In genomic region chr19:57656346-57656745, GRCh38 we compare ENCODE assay signal across 34 cellular contexts. TPM values are rescaled to one million over a fixed set of nuclear protein-coding genes. Genes with fewer than 3 reads are reported as not detected.
"Had no signal": no experiment of that assay in that cellular context is flagged by ENCODE, and none has a peak within 500 bp of the region (broad histone marks: within the 10 kb centered on the region; RNA-seq: fewer than 3 reads in every experiment).

No MANE protein-coding gene starts in this region.

- H3K36me3 ChIP-seq: gastroesophageal sphincter, heart left ventricle, sigmoid colon, stomach, tibial artery, upper lobe of left lung had no signal

- FAIRE-seq: kidney, urothelium cell line had no signal

- H3K27ac ChIP-seq: coronary artery, foreskin keratinocyte, gastroesophageal sphincter, heart left ventricle, psoas muscle, sigmoid colon, tibial artery, upper lobe of left lung had no signal

- H3K36me3 Mint-ChIP-seq: mesothelial cell of epicardium; stimulated activated effector memory CD8-positive, alpha-beta T cell treated with anti-CD3 and anti-CD28 coated beads, Interleukin-12 subunit alpha, Interleukin-12 subunit beta, amount 100 ng/mL, for 72 hours had no signal

- H3K4me3 ChIP-seq: coronary artery, gastroesophageal sphincter, heart left ventricle, hepatocyte, lung, mucosa of descending colon, psoas muscle, sigmoid colon, stomach, tibial artery, upper lobe of left lung had no signal

- H3K27me3 ChIP-seq: gastroesophageal sphincter, heart left ventricle, tibial artery, upper lobe of left lung had no signal

- H2AFZ ChIP-seq: hepatocyte had no signal

- H3K4me1 ChIP-seq: gastroesophageal sphincter, psoas muscle, sigmoid colon, stomach, tibial artery, upper lobe of left lung had no signal

- H3K79me2 ChIP-seq: hepatocyte had no signal

- ATAC-seq: foreskin keratinocyte; gastroesophageal sphincter; heart left ventricle; left lobe of liver; mucosa of descending colon; natural killer cell treated with Interleukin-12 subunit alpha and Interleukin-12 subunit beta and Interleukin-15 and Interleukin-18, amount 100 ng/mL, for 72 hours; psoas muscle; right cardiac atrium; stimulated activated effector memory CD8-positive, alpha-beta T cell treated with anti-CD3 and anti-CD28 coated beads, Interleukin-12 subunit alpha, Interleukin-12 subunit beta, amount 100 ng/mL, for 72 hours had no signal

- H3K4me1 Mint-ChIP-seq: mesothelial cell of epicardium, neural crest cell had no signal

- H3K4me3 Mint-ChIP-seq: mesothelial cell of epicardium; naive B cell; natural killer cell treated with Interleukin-12 subunit alpha and Interleukin-12 subunit beta and Interleukin-15 and Interleukin-18, amount 100 ng/mL, for 72 hours; neural crest cell; stimulated activated effector memory CD8-positive, alpha-beta T cell treated with anti-CD3 and anti-CD28 coated beads, Interleukin-12 subunit alpha, Interleukin-12 subunit beta, amount 100 ng/mL, for 72 hours had no signal

- DNase-seq: dermis blood vessel endothelial cell; effector memory CD4-positive, alpha-beta T cell; foreskin keratinocyte; heart left ventricle; kidney; mesenchymal stem cell; mucosa of descending colon; naive B cell; nucleus accumbens; psoas muscle; right cardiac atrium; sigmoid colon; stimulated activated CD4-positive, alpha-beta T cell treated with anti-CD3 and anti-CD28 coated beads, Interleukin-2, amount 100 ng/mL, for 24 hours; stimulated activated CD4-positive, alpha-beta T cell treated with anti-CD3 and anti-CD28 coated beads, Interleukin-4, amount 100 ng/mL, for 24 hours; stimulated activated naive CD4-positive, alpha-beta T cell treated with Interleukin-2 at 50 U/mL for 16 hours; stomach; tibial artery; upper lobe of left lung had no signal

- H3K27ac Mint-ChIP-seq: mesothelial cell of epicardium; naive B cell; natural killer cell treated with Interleukin-12 subunit alpha and Interleukin-12 subunit beta and Interleukin-15 and Interleukin-18, amount 100 ng/mL, for 72 hours; stimulated activated effector memory CD8-positive, alpha-beta T cell treated with anti-CD3 and anti-CD28 coated beads, Interleukin-12 subunit alpha, Interleukin-12 subunit beta, amount 100 ng/mL, for 72 hours had no signal

RNA-seq across cellular contexts. Expression of gene ZSCAN4, which starts 12.4 kb away (rescaled TPM):
- total RNA-seq: dermis blood vessel endothelial cell; foreskin keratinocyte; gastroesophageal sphincter; hepatocyte; kidney; left lobe of liver; liver; mesothelial cell of epicardium; natural killer cell treated with Interleukin-12 subunit alpha and Interleukin-12 subunit beta and Interleukin-15 and Interleukin-18, amount 100 ng/mL, for 72 hours; neural crest cell; osteocyte; psoas muscle; renal cortical epithelial cell; skeletal muscle tissue; subcutaneous adipose tissue; temporal lobe had no signal
- polyA plus RNA-seq: hepatocyte, liver, sigmoid colon had no signal
